Comparison of ENCODE assay signal across 1 cellular context in the genomic region with DNA sequence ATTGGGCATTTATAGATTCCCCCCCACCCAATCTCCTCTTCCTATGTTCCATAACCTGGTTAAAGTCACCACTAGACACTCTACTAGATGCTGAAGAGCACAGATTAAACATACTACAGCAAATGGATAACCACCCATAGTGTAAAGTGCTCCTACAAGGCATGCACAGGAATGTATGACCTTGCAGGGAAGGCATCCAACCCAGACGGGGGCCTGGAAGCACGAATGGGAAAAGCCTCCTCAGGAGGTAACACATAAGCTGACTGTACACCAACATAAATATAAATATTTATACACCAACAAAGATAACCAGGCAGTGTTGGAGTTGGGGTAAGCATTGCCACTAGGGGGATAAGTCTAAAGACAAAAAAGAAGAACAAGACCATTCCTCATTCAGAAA.
TF ChIP-seq lines count a peak whose summit lies in the region.

No MANE protein-coding gene starts in this region.

TF ChIP-seq in WTC11, 78 proteins besides CTCF, POLR2A, EP300 and RAD21 (continued from another document):
- TF ChIP-seq E2F5 (CRISPR knock-in tag; IDR thresholded peaks at IDR 0.05) (no peak), CREM (CRISPR knock-in tag; IDR thresholded peaks at IDR 0.05) (no peak), SP1 (CRISPR knock-in tag; conservative IDR thresholded peaks at IDR 0.05) (no peak), NFATC4 (CRISPR knock-in tag; IDR thresholded peaks at IDR 0.05) (no peak)
- TF ChIP-seq, protein P1, sequence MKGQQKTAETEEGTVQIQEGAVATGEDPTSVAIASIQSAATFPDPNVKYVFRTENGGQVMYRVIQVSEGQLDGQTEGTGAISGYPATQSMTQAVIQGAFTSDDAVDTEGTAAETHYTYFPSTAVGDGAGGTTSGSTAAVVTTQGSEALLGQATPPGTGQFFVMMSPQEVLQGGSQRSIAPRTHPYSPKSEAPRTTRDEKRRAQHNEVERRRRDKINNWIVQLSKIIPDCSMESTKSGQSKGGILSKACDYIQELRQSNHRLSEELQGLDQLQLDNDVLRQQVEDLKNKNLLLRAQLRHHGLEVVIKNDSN (CRISPR knock-in tag; IDR thresholded peaks at IDR 0.05) = no peak
TF ChIP-seq in WTC11: peak in this region for 0.
